14 cellular contexts compared by ENCODE assay signal in genomic region chrX:7202206-7202605, GRCh38. TPM values are rescaled to one million over a fixed set of nuclear protein-coding genes. Genes with fewer than 3 reads are reported as not detected.
DNase-seq lines count a peak whose midpoint lies in the region; TF ChIP-seq lines count a peak whose summit lies in the region.
"Had no signal": no experiment of that assay in that cellular context is flagged by ENCODE, and none has a peak within 500 bp of the region (broad histone marks: within the 10 kb centered on the region; RNA-seq: fewer than 3 reads in every experiment).

No MANE protein-coding gene starts in this region.

- H3K4me2 ChIP-seq in mammary epithelial cell (ENCODE audit: insufficient read depth, low read depth, low read length) = no peak overlapping the region

- no peak overlapping the region for H3K27ac Mint-ChIP-seq in activated T-helper 1 cell treated with anti-CD3 and anti-CD28 coated beads, Interleukin-12 subunit alpha, Interleukin-12 subunit beta, Interleukin-2, Interleukin-4 antibody, amounts not matched to agents 30 ng/mL and 10 ng/mL and 1 ng/mL, durations not matched to agents 14 hours and 24 hours and 36 hours
- H3K27ac Mint-ChIP-seq: CD8-positive, alpha-beta T cell had no signal

- no peak overlapping the region for H3K4me3 Mint-ChIP-seq in activated T-helper 1 cell treated with anti-CD3 and anti-CD28 coated beads, Interleukin-12 subunit alpha, Interleukin-12 subunit beta, Interleukin-2, Interleukin-4 antibody, amounts not matched to agents 30 ng/mL and 10 ng/mL and 1 ng/mL, durations not matched to agents 14 hours and 24 hours and 36 hours
- H3K4me3 Mint-ChIP-seq: CD14-positive monocyte; CD8-positive, alpha-beta T cell had no signal

- in situ Hi-C loops in mammary epithelial cell (cut with MboI; ENCODE audit: low sequenced_read_pairs in 2 of 2) = no loop called here

- no peak for TF ChIP-seq POLR2A in breast epithelium (IDR thresholded peaks at IDR 0.05)

- DNase-seq in mammary epithelial cell = peak; percentile 10
- DNase-seq in breast epithelium (ENCODE audit: low spot score in 2 of 2) = no peak
- peak; percentile 46 for DNase-seq in amniotic epithelial cell (ENCODE audit: low read depth)
- DNase-seq in iris pigment epithelial cell (ENCODE audit: low read depth) = peak; percentile 71
- DNase-seq in activated gamma-delta T cell treated with Interleukin-2 at 50 U/mL for 16 hours = no peak
- DNase-seq in activated T-helper 1 cell treated with anti-CD3 and anti-CD28 coated beads, Interleukin-12 subunit alpha, Interleukin-12 subunit beta, Interleukin-2, Interleukin-4 antibody, amounts not matched to agents 30 ng/mL and 10 ng/mL and 1 ng/mL, durations not matched to agents 14 hours and 24 hours and 36 hours (ENCODE audit: low spot score) = no peak
- DNase-seq in epidermal melanocyte (ENCODE audit: insufficient read length, low spot score) = no peak
- no peak for DNase-seq in DMS114 treated with DMSO at 0.1 percent for 48 hours (lab: John Stamatoyannopoulos, UW; ENCODE audit: unreplicated experiment)
- DNase-seq: CD8-positive, alpha-beta T cell; COR-L47; DND-41; GM23248 had no signal

- H3K36me3 Mint-ChIP-seq in activated T-helper 1 cell treated with anti-CD3 and anti-CD28 coated beads, Interleukin-12 subunit alpha, Interleukin-12 subunit beta, Interleukin-2, Interleukin-4 antibody, amounts not matched to agents 30 ng/mL and 10 ng/mL and 1 ng/mL, durations not matched to agents 14 hours and 24 hours and 36 hours (ENCODE audit: low read depth) = no peaks in the 10 kb centered on the region
- H3K36me3 Mint-ChIP-seq: CD8-positive, alpha-beta T cell had no signal

- H3K4me1 Mint-ChIP-seq in activated T-helper 1 cell treated with anti-CD3 and anti-CD28 coated beads, Interleukin-12 subunit alpha, Interleukin-12 subunit beta, Interleukin-2, Interleukin-4 antibody, amounts not matched to agents 30 ng/mL and 10 ng/mL and 1 ng/mL, durations not matched to agents 14 hours and 24 hours and 36 hours (ENCODE audit: low read depth) = no peaks in the 10 kb centered on the region

- H3K9ac ChIP-seq in mammary epithelial cell (ENCODE audit: insufficient read depth, low read length) = no peak overlapping the region
- H3K9ac ChIP-seq: GM23248 had no signal

- 71% methylated on average over 3 of the region's 3 CpGs for WGBS in mammary epithelial cell (ENCODE audit: low coverage, missing lambda C conversion rate)

- no peak overlapping the region for H2AFZ ChIP-seq in mammary epithelial cell (ENCODE audit: low read depth, low read length)
- H2AFZ ChIP-seq: GM23248 had no signal

- no peaks in the 10 kb centered on the region for H3K79me2 ChIP-seq in mammary epithelial cell (ENCODE audit: insufficient read depth, low read length)

- CTCF ChIA-PET in mammary epithelial cell (lab: Charles Lee; ENCODE audit: low non-redundant PET) = no interaction called here

- H3K9me3 ChIP-seq in mammary epithelial cell (replicated peaks; ENCODE audit: insufficient read depth, low read length) (no peaks in the 10 kb centered on the region), breast epithelium (no peaks in the 10 kb centered on the region)

- intact Hi-C loops in mammary epithelial cell (cut with micrococcal nuclease) (no loop called here), breast epithelium (cut with DNase I; ENCODE audit: low total_unique reads) (no loop called here)
- intact Hi-C loops in activated T-helper 1 cell treated with anti-CD3 and anti-CD28 coated beads, Interleukin-12 subunit alpha, Interleukin-12 subunit beta, Interleukin-2, Interleukin-4 antibody, amounts not matched to agents 30 ng/mL and 10 ng/mL and 1 ng/mL, durations not matched to agents 14 hours and 24 hours and 36 hours (cut with micrococcal nuclease) = no loop called here

- BruUV-seq in mammary epithelial cell (replicated peaks; lab: Mats Ljungman, UMichigan) = no TSS peak

- H4K20me1 ChIP-seq in mammary epithelial cell (ENCODE audit: insufficient read depth, low read length) = no peaks in the 10 kb centered on the region

- H3K4me1 ChIP-seq in mammary epithelial cell (ENCODE audit: insufficient read depth, low read length) (no peaks in the 10 kb centered on the region), breast epithelium (no peaks in the 10 kb centered on the region)

- no peak overlapping the region for H3K4me3 ChIP-seq in mammary epithelial cell (replicated peaks in 1 of 3; ENCODE audit: insufficient read depth in 1 of 3, low read depth in 2 of 3, low read length in 3 of 3)
- no peak overlapping the region for H3K4me3 ChIP-seq in breast epithelium
- H3K4me3 ChIP-seq: GM23248 had no signal

- no peak for TF ChIP-seq CTCF in mammary epithelial cell (conservative IDR thresholded peaks at IDR 0.05 in 1 of 2, IDR thresholded peaks at IDR 0.05 in 1 of 2; ENCODE audit: extremely low read depth in 1 of 2, insufficient read depth in 1 of 2, low read depth in 1 of 2, low read length in 2 of 2)
- TF ChIP-seq CTCF in breast epithelium (IDR thresholded peaks at IDR 0.05) = no peak

- dilution Hi-C loops in mammary epithelial cell (cut with HindIII; ENCODE audit: low sequenced_read_pairs) = no loop called here

- H3K27me3 ChIP-seq in mammary epithelial cell (ENCODE audit: insufficient read depth, low read length) = no peaks in the 10 kb centered on the region
- no peaks in the 10 kb centered on the region for H3K27me3 ChIP-seq in breast epithelium

- H3K36me3 ChIP-seq in mammary epithelial cell (ENCODE audit: insufficient read depth, low read length) (no peaks in the 10 kb centered on the region), breast epithelium (no peaks in the 10 kb centered on the region)

- no peaks in the 10 kb centered on the region for H3K9me3 Mint-ChIP-seq in activated T-helper 1 cell treated with anti-CD3 and anti-CD28 coated beads, Interleukin-12 subunit alpha, Interleukin-12 subunit beta, Interleukin-2, Interleukin-4 antibody, amounts not matched to agents 30 ng/mL and 10 ng/mL and 1 ng/mL, durations not matched to agents 14 hours and 24 hours and 36 hours
- H3K9me3 Mint-ChIP-seq: CD14-positive monocyte; CD8-positive, alpha-beta T cell had no signal

- H3K27ac ChIP-seq in mammary epithelial cell (ENCODE audit: insufficient read depth, low read depth, low read length) (no peak overlapping the region), breast epithelium (no peak overlapping the region)
- H3K27ac ChIP-seq: 22Rv1, GM23248 had no signal

- no peaks in the 10 kb centered on the region for H3K27me3 Mint-ChIP-seq in activated T-helper 1 cell treated with anti-CD3 and anti-CD28 coated beads, Interleukin-12 subunit alpha, Interleukin-12 subunit beta, Interleukin-2, Interleukin-4 antibody, amounts not matched to agents 30 ng/mL and 10 ng/mL and 1 ng/mL, durations not matched to agents 14 hours and 24 hours and 36 hours (ENCODE audit: insufficient read depth)

RNA-seq across cellular contexts. Expression of gene PUDP, which starts 54.3 kb away (rescaled TPM):
- 10 to 100 TPM in 1 of 2 donors, 1 to 10 TPM in 1; 6.8 to 19.1 TPM for total RNA-seq in mammary epithelial cell
- 26.1 TPM for polyA plus RNA-seq in mammary epithelial cell
- 37.6 TPM for polyA minus RNA-seq in mammary epithelial cell
- total RNA-seq in breast epithelium = 10 to 100 TPM in 2 of 3 donors, 1 to 10 TPM in 1; 6.2 to 20.3 (median 17.9) TPM
- total RNA-seq in activated T-helper 1 cell treated with anti-CD3 and anti-CD28 coated beads, Interleukin-12 subunit alpha, Interleukin-12 subunit beta, Interleukin-2, Interleukin-4 antibody, amounts not matched to agents 30 ng/mL and 10 ng/mL and 1 ng/mL, durations not matched to agents 14 hours and 24 hours and 36 hours = 20.1 and 23.4 TPM in 2 replicates

RNA-seq across cellular contexts. Expression of gene STS, which starts 54.7 kb away (rescaled TPM):
- total RNA-seq in mammary epithelial cell (1 to 10 TPM; 2.2 to 2.7 TPM), breast epithelium (10 to 100 TPM in 2 of 3 donors, 1 to 10 TPM in 1; 9.8 to 17.0 (median 10.8) TPM)
- 2.0 TPM for polyA plus RNA-seq in mammary epithelial cell
- polyA minus RNA-seq in mammary epithelial cell = 7.2 TPM
- 1.1 and 1.2 TPM in 2 replicates for total RNA-seq in activated T-helper 1 cell treated with anti-CD3 and anti-CD28 coated beads, Interleukin-12 subunit alpha, Interleukin-12 subunit beta, Interleukin-2, Interleukin-4 antibody, amounts not matched to agents 30 ng/mL and 10 ng/mL and 1 ng/mL, durations not matched to agents 14 hours and 24 hours and 36 hours

Comparison
In these comparisons a context has a peak if more than half of its experiments do, and no peak if none do; other contexts are left out.
1. DNase-seq: peak in mammary epithelial cell (single experiment), amniotic epithelial cell (single experiment) and iris pigment epithelial cell (single experiment); none in breast epithelium (0 of 2), activated gamma-delta T cell treated with Interleukin-2 at 50 U/mL for 16 hours (single experiment), activated T-helper 1 cell treated with anti-CD3 and anti-CD28 coated beads, Interleukin-12 subunit alpha, Interleukin-12 subunit beta, Interleukin-2, Interleukin-4 antibody, amounts not matched to agents 30 ng/mL and 10 ng/mL and 1 ng/mL, durations not matched to agents 14 hours and 24 hours and 36 hours (single experiment), epidermal melanocyte (single experiment) and DMS114 treated with DMSO at 0.1 percent for 48 hours (single experiment).